10 cellular contexts compared by ENCODE assay signal in the genomic region with DNA sequence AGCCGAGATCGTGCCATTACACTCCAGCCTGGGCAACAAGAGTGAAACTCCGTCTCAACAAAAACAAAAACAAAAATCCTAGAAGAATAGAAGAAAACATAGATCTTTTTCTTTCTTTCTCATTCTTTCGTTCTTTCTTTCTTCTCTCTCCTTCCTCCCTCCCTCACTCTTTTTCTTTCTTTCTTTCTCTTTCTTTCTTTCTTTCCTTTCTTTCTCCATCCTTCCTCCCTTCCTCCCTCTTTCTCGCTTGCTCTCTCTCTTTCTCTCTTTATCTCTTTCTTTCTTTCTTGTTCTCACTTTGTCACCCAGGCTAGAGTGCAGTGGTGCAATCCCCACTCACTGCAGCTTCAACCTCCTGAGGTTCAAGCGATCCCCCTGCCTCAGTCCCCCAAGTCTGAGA. TPM values are rescaled to one million over a fixed set of nuclear protein-coding genes. Genes with fewer than 3 reads are reported as not detected.
"Had no signal": no experiment of that assay in that cellular context is flagged by ENCODE, and none has a peak within 500 bp of the region (broad histone marks: within the 10 kb centered on the region; RNA-seq: fewer than 3 reads in every experiment).

No MANE protein-coding gene starts in this region.

- DNase-seq: GM23248, GOT3, H9, HCEC 1CT, HFFc6, IMR-90, KBM-7 had no signal

- FAIRE-seq: H54, HepG2 had no signal

- H3K4me3 ChIP-seq: GM23248 had no signal

- H3K4me3 Mint-ChIP-seq: H9, HFFc6 had no signal

- H3K27ac ChIP-seq: GM23248, HL-60 had no signal

- ATAC-seq: HepG2 had no signal

- H3K9ac ChIP-seq: GM23248 had no signal

- H3K27ac Mint-ChIP-seq: HFFc6 had no signal

- H3K9me3 Mint-ChIP-seq: H9, HFFc6 had no signal

- H2AFZ ChIP-seq: GM23248 had no signal

RNA-seq across cellular contexts. Expression of gene MUC4, which starts 33.8 kb away (rescaled TPM):
- total RNA-seq: GM23248, HepG2, HFFc6, IMR-90 had no signal
- polyA plus RNA-seq: GM23248, HepG2, IMR-90 had no signal
